17 cellular contexts compared by ENCODE assay signal in the genomic region with DNA sequence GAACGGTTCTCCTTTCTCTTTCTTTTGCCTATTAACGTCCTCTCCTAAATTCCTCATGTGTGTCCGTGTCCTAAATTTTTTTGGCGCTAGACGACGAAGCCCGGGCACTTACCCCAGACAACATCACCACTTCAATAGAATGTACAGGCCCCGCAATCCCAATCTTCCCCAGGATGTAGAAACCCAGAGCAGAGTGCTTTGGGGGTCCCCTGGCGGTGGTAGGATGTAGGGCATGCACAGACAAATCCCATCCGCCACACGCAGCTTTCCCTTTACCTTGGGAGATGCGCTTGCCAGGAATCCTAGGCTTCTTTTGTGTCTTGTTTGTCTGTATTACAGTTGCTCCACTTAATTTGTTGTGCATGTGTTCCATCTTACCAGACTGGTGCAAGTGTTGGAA.
DNase-seq lines count a peak whose midpoint lies in the region; TF ChIP-seq lines count a peak whose summit lies in the region.
"Had no signal": no experiment of that assay in that cellular context is flagged by ENCODE, and none has a peak within 500 bp of the region (broad histone marks: within the 10 kb centered on the region; RNA-seq: fewer than 3 reads in every experiment).

No MANE protein-coding gene starts in this region.

- no peak overlapping the region for H3K23ac ChIP-seq in mesendoderm (ENCODE audit: low read length)

- no peak overlapping the region for H2BK5ac ChIP-seq in mesendoderm (ENCODE audit: low read length)

- no peaks in the 10 kb centered on the region for H3K79me2 ChIP-seq in mesendoderm (ENCODE audit: control insufficient read depth, insufficient read depth, low read length)

- H4K8ac ChIP-seq in mesendoderm (ENCODE audit: low read depth, low read length) = no peak overlapping the region

- no peak overlapping the region for H3K9ac ChIP-seq in mesendoderm (ENCODE audit: low read length)

- WGBS in mesendoderm (ENCODE audit: extremely low coverage, insufficient coverage, low lambda C conversion rate) = no CpG with 5 or more reads among the region's 12 CpGs

- no peak overlapping the region for H4K5ac ChIP-seq in mesendoderm (ENCODE audit: low read length)

- TF ChIP-seq CTCF in HFF-Myc (IDR thresholded peaks at IDR 0.05; ENCODE audit: low read depth, low read length, missing control alignments) (peak; percentile 26), WERI-Rb-1 (IDR thresholded peaks at IDR 0.05; ENCODE audit: low read depth, low read length) (peak; percentile 31; the same call in 1 of the 2 replicates)

- H3K4me1 ChIP-seq in mesendoderm (ENCODE audit: control insufficient read depth, low read depth, low read length) = no peaks in the 10 kb centered on the region
- H3K4me1 ChIP-seq: body of pancreas, suprapubic skin had no signal

- H2BK15ac ChIP-seq in mesendoderm (replicated peaks; ENCODE audit: low read depth) = no peak overlapping the region

- H3K36me3 ChIP-seq in WERI-Rb-1 (no peaks in the 10 kb centered on the region), mesendoderm (ENCODE audit: control insufficient read depth, insufficient read depth, low read length) (no peaks in the 10 kb centered on the region)
- H3K36me3 ChIP-seq: suprapubic skin had no signal

- H3K18ac ChIP-seq in mesendoderm (ENCODE audit: low read length) = no peak overlapping the region

- H3K27me3 ChIP-seq in WERI-Rb-1 (ENCODE audit: insufficient read depth, low read depth, severe bottlenecking) = no peaks in the 10 kb centered on the region
- peaks cover 2% of the 10 kb centered on the region for H3K27me3 ChIP-seq in mesendoderm (ENCODE audit: insufficient read depth, low read length, poor library complexity)
- H3K27me3 ChIP-seq: body of pancreas, suprapubic skin had no signal

- H3K27ac ChIP-seq in WERI-Rb-1 (no peak overlapping the region), mesendoderm (ENCODE audit: low read depth, low read length) (no peak overlapping the region)
- H3K27ac ChIP-seq: body of pancreas, suprapubic skin had no signal

- no peak overlapping the region for H3K56ac ChIP-seq in mesendoderm (ENCODE audit: low read length)

- H3K4me2 ChIP-seq in mesendoderm (ENCODE audit: low read length) = no peak overlapping the region

- H3K9me3 ChIP-seq in WERI-Rb-1 (ENCODE audit: severe bottlenecking) = no peaks in the 10 kb centered on the region
- H3K9me3 ChIP-seq: body of pancreas, suprapubic skin had no signal

- peak; percentile 10 for DNase-seq in DMS 273 (lab: John Stamatoyannopoulos, UW; ENCODE audit: unreplicated experiment)
- DNase-seq in DMS 273 treated with DMSO at 0.1 percent for 48 hours (lab: John Stamatoyannopoulos, UW) = no peak
- DNase-seq in HFF-Myc (ENCODE audit: extremely low read depth, low read depth) = no peak
- DNase-seq in WERI-Rb-1 = no peak
- DNase-seq in mesendoderm = peak; percentile 52
- no peak for DNase-seq in foreskin melanocyte
- DNase-seq in stimulated activated CD8-positive, alpha-beta memory T cell treated with anti-CD3 and anti-CD28 coated beads, Interleukin-4, amount 100 ng/mL, for 48 hours = no peak
- no peak for DNase-seq in activated gamma-delta T cell treated with Interleukin-2 at 50 U/mL for 16 hours
- DNase-seq: activated naive CD4-positive, alpha-beta T cell treated with anti-CD3 and anti-CD28 coated beads for 36 hours; body of pancreas; effector memory CD4-positive, alpha-beta T cell; foreskin fibroblast; HCEC 1CT; NCI-H1436; NCI-H510A treated with DMSO at 0.1 percent for 48 hours; T-helper 1 cell had no signal

- H2AK5ac ChIP-seq in mesendoderm (ENCODE audit: low read length) = no peak overlapping the region

- H2BK120ac ChIP-seq in mesendoderm (ENCODE audit: low read depth, low read length) = no peak overlapping the region

- no peak overlapping the region for H3K4ac ChIP-seq in mesendoderm (ENCODE audit: low read depth, low read length)

- no peaks in the 10 kb centered on the region for H3K79me1 ChIP-seq in mesendoderm (ENCODE audit: low read length)

- H3K4me3 ChIP-seq in HFF-Myc (replicated peaks; ENCODE audit: low read depth, low read length) = no peak overlapping the region
- H3K4me3 ChIP-seq in WERI-Rb-1 (ENCODE audit: low read depth, low read length) = no peak overlapping the region
- H3K4me3 ChIP-seq in mesendoderm (ENCODE audit: low read length) = no peak overlapping the region
- H3K4me3 ChIP-seq: body of pancreas, suprapubic skin had no signal

Comparison
In these comparisons a context has a peak if more than half of its experiments do, and no peak if none do; other contexts are left out.
1. DNase-seq: peak in DMS 273 (single experiment) and mesendoderm (single experiment); none in DMS 273 treated with DMSO at 0.1 percent for 48 hours (single experiment), HFF-Myc (single experiment), WERI-Rb-1 (single experiment), foreskin melanocyte (single experiment), stimulated activated CD8-positive, alpha-beta memory T cell treated with anti-CD3 and anti-CD28 coated beads, Interleukin-4, amount 100 ng/mL, for 48 hours (single experiment) and activated gamma-delta T cell treated with Interleukin-2 at 50 U/mL for 16 hours (single experiment).